23 cellular contexts compared by ENCODE assay signal in the genomic region with DNA sequence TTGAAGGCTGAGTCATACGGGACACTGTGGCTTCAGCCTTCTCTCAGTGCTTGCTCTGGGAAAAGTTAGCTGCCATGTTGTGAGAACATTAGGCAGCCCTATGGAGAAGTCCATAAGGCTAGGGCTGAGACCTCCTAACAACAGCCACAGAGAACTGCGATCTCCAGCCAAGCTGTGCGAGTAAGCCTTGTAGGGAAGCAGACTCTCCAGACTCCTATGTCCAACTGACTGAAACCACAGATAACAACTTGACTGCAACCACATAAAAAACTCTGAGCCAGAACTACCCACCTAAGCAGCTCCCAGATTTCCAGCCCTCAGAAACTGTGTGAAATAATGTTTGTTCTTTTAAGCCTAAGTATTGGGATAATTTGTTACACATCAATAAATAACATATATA. TPM values are rescaled to one million over a fixed set of nuclear protein-coding genes. Genes with fewer than 3 reads are reported as not detected.
DNase-seq lines count a peak whose midpoint lies in the region; ATAC-seq, FAIRE-seq and TF ChIP-seq lines count a peak whose summit lies in the region.
"Had no signal": no experiment of that assay in that cellular context is flagged by ENCODE, and none has a peak within 500 bp of the region (broad histone marks: within the 10 kb centered on the region; RNA-seq: fewer than 3 reads in every experiment).

No MANE protein-coding gene starts in this region.

- in situ Hi-C loops in K562 (cut with MboI) = no loop called here

- no peak overlapping the region for H2AFZ ChIP-seq in K562 (ENCODE audit: low read depth, low read length)
- H2AFZ ChIP-seq: GM23338 had no signal

- H3K4me2 ChIP-seq in K562 (ENCODE audit: insufficient read depth, low read length) = no peak overlapping the region
- H3K4me2 ChIP-seq: GM23338 had no signal

- no peak for TF ChIP-seq POLR2A in K562 (conservative IDR thresholded peaks at IDR 0.05)

- FAIRE-seq in K562 (lab: Jason Lieb, UNC) = peak; percentile 19
- FAIRE-seq: GM12878, RCC 7860 had no signal

- POLR2A ChIA-PET in K562 (lab: Yijun Ruan, JAX) = interaction anchor here (0.9 kb wide), 1 partner anchor 22 kb away, joined by 3 read pairs; no protein-coding TSS in a partner anchor
- POLR2A ChIA-PET in GM10248 (lab: Yijun Ruan, JAX) = no interaction called here

- H3K79me2 ChIP-seq in K562 (ENCODE audit: control insufficient read depth, insufficient read depth, low read length) = no peaks in the 10 kb centered on the region

- TF ChIP-seq CTCF in K562 (IDR thresholded peaks at IDR 0.05 in 2 of 3, conservative IDR thresholded peaks at IDR 0.05 in 1 of 3; ENCODE audit: insufficient read depth in 2 of 3, low read depth in 1 of 3, low read length in 3 of 3) (no peak), GM20000 (IDR thresholded peaks at IDR 0.05; ENCODE audit: extremely low read depth, missing control alignments) (no peak), GM10248 (IDR thresholded peaks at IDR 0.05; ENCODE audit: control extremely low read depth, extremely low read depth, low read depth, missing control alignments) (no peak)

- H3K36me3 Mint-ChIP-seq in activated T-cell treated with anti-CD3 and anti-CD28 coated beads, Interleukin-2, amount 50 U/mL, for 24 hours (ENCODE audit: low read depth) = peaks cover 88% of the 10 kb centered on the region
- H3K36me3 Mint-ChIP-seq in activated T-helper 1 cell treated with anti-CD3 and anti-CD28 coated beads, Interleukin-12 subunit alpha, Interleukin-12 subunit beta, Interleukin-2, Interleukin-4 antibody, amounts not matched to agents 30 ng/mL and 10 ng/mL and 1 ng/mL, durations not matched to agents 14 hours and 24 hours and 36 hours (ENCODE audit: low read depth) = peaks cover 51% of the 10 kb centered on the region

- peak overlapping the region; percentile 11 for H3K27ac Mint-ChIP-seq in activated T-cell treated with anti-CD3 and anti-CD28 coated beads, Interleukin-2, amount 50 U/mL, for 24 hours
- no peak overlapping the region for H3K27ac Mint-ChIP-seq in activated T-helper 1 cell treated with anti-CD3 and anti-CD28 coated beads, Interleukin-12 subunit alpha, Interleukin-12 subunit beta, Interleukin-2, Interleukin-4 antibody, amounts not matched to agents 30 ng/mL and 10 ng/mL and 1 ng/mL, durations not matched to agents 14 hours and 24 hours and 36 hours
- H3K27ac Mint-ChIP-seq: GM23338 had no signal

- no peak overlapping the region for H3K9ac ChIP-seq in K562 (ENCODE audit: insufficient read depth in 1 of 2, low read depth in 2 of 2, low read length in 2 of 2)

- H3K4me3 Mint-ChIP-seq in activated T-cell treated with anti-CD3 and anti-CD28 coated beads, Interleukin-2, amount 50 U/mL, for 24 hours = no peak overlapping the region
- no peak overlapping the region for H3K4me3 Mint-ChIP-seq in activated T-helper 1 cell treated with anti-CD3 and anti-CD28 coated beads, Interleukin-12 subunit alpha, Interleukin-12 subunit beta, Interleukin-2, Interleukin-4 antibody, amounts not matched to agents 30 ng/mL and 10 ng/mL and 1 ng/mL, durations not matched to agents 14 hours and 24 hours and 36 hours
- H3K4me3 Mint-ChIP-seq: CD14-positive monocyte, GM23338 had no signal

- DNase-seq in activated T-cell treated with anti-CD3 and anti-CD28 coated beads, Interleukin-2, amount 50 U/mL, for 24 hours = no peak
- no peak for DNase-seq in activated T-cell treated with anti-CD3 and anti-CD28 coated beads, Interleukin-2, amount 50 U/mL, for 1 hour
- DNase-seq in OCI-M2 (lab: John Stamatoyannopoulos, UW; ENCODE audit: unreplicated experiment) (peak; percentile 4), K562 (ENCODE audit: extremely low read depth in 1 of 4, low spot score in 3 of 4) (peak in 2 of 4 experiments; percentile 7 to 42), myocyte (ENCODE audit: low read depth) (peak; percentile 9), GM20000 (ENCODE audit: low spot score) (no peak), GM10248 (ENCODE audit: extremely low spot score) (no peak)
- DNase-seq in activated T-helper 1 cell treated with anti-CD3 and anti-CD28 coated beads, Interleukin-12 subunit alpha, Interleukin-12 subunit beta, Interleukin-2, Interleukin-4 antibody, amounts not matched to agents 30 ng/mL and 10 ng/mL and 1 ng/mL, durations not matched to agents 14 hours and 24 hours and 36 hours (ENCODE audit: low spot score) = no peak
- DNase-seq: AML-193, DMS 273 treated with DMSO at 0.1 percent for 48 hours, DMS79 treated with DMSO at 0.1 percent for 48 hours, IMR-90, NCI-H1105 treated with DMSO at 0.1 percent for 48 hours, NCI-H2029 treated with DMSO at 0.1 percent for 48 hours, NCI-H345, NCI-H524 treated with DMSO at 0.1 percent for 48 hours, NCI-H82, SJCRH30 had no signal

- peaks cover 12% of the 10 kb centered on the region for H3K9me3 Mint-ChIP-seq in activated T-cell treated with anti-CD3 and anti-CD28 coated beads, Interleukin-2, amount 50 U/mL, for 24 hours
- H3K9me3 Mint-ChIP-seq in activated T-helper 1 cell treated with anti-CD3 and anti-CD28 coated beads, Interleukin-12 subunit alpha, Interleukin-12 subunit beta, Interleukin-2, Interleukin-4 antibody, amounts not matched to agents 30 ng/mL and 10 ng/mL and 1 ng/mL, durations not matched to agents 14 hours and 24 hours and 36 hours = peaks cover 17% of the 10 kb centered on the region

- peak; percentile 77 for ATAC-seq in K562
- ATAC-seq: GM12878, GM23338, HCT116 had no signal

- no peak overlapping the region for H3K4me3 ChIP-seq in K562
- H3K4me3 ChIP-seq: GM12878, GM23338, SJCRH30 had no signal

- H3K9me1 ChIP-seq in K562 (ENCODE audit: control insufficient read depth, insufficient read depth, low read length) = no peaks in the 10 kb centered on the region

- WGBS in K562 (ENCODE audit: insufficient coverage, low coverage, missing lambda C conversion rate) = 21% methylated on average over 3 of the region's 3 CpGs

- H3K27me3 Mint-ChIP-seq in activated T-cell treated with anti-CD3 and anti-CD28 coated beads, Interleukin-2, amount 50 U/mL, for 24 hours = no peaks in the 10 kb centered on the region
- H3K27me3 Mint-ChIP-seq in activated T-helper 1 cell treated with anti-CD3 and anti-CD28 coated beads, Interleukin-12 subunit alpha, Interleukin-12 subunit beta, Interleukin-2, Interleukin-4 antibody, amounts not matched to agents 30 ng/mL and 10 ng/mL and 1 ng/mL, durations not matched to agents 14 hours and 24 hours and 36 hours (ENCODE audit: insufficient read depth) = no peaks in the 10 kb centered on the region

- H3K36me3 ChIP-seq in K562 (ENCODE audit: control insufficient read depth, insufficient read depth, low read length) = peaks cover 13% of the 10 kb centered on the region; the same call in 2 of the 3 replicates
- H3K36me3 ChIP-seq: SJCRH30 had no signal

- peak overlapping the region; percentile 32; the same call in 1 of the 3 replicates for H3K27ac ChIP-seq in K562 (ENCODE audit: extremely low read depth, low read depth, low read length)
- H3K27ac ChIP-seq: SJCRH30 had no signal

- no TSS peak for BruUV-seq in K562 (replicated peaks; lab: Mats Ljungman, UMichigan)

- TF ChIP-seq EP300 in K562 (IDR thresholded peaks at IDR 0.05; ENCODE audit: low read length) = no peak

- H3K4me1 ChIP-seq in K562 (replicated peaks in 1 of 2; ENCODE audit: control insufficient read depth in 2 of 2, insufficient read depth in 2 of 2, low read length in 2 of 2) = peaks cover 0 to 3% of the 10 kb centered on the region in 2 experiments; a peak in 1 of 5 replicates
- H3K4me1 ChIP-seq: SJCRH30 had no signal

- H3K9me3 ChIP-seq in K562 (replicated peaks; ENCODE audit: control insufficient read depth, insufficient read depth, low read depth, low read length) = no peaks in the 10 kb centered on the region
- H3K9me3 ChIP-seq: SJCRH30 had no signal

- intact Hi-C loops in K562 (cut with micrococcal nuclease) = no loop called here
- intact Hi-C loops in activated T-helper 1 cell treated with anti-CD3 and anti-CD28 coated beads, Interleukin-12 subunit alpha, Interleukin-12 subunit beta, Interleukin-2, Interleukin-4 antibody, amounts not matched to agents 30 ng/mL and 10 ng/mL and 1 ng/mL, durations not matched to agents 14 hours and 24 hours and 36 hours (cut with micrococcal nuclease) = no loop called here

- H3K4me1 Mint-ChIP-seq in activated T-cell treated with anti-CD3 and anti-CD28 coated beads, Interleukin-2, amount 50 U/mL, for 24 hours (ENCODE audit: low read depth) = peaks cover 12% of the 10 kb centered on the region
- peaks cover 6% of the 10 kb centered on the region for H3K4me1 Mint-ChIP-seq in activated T-helper 1 cell treated with anti-CD3 and anti-CD28 coated beads, Interleukin-12 subunit alpha, Interleukin-12 subunit beta, Interleukin-2, Interleukin-4 antibody, amounts not matched to agents 30 ng/mL and 10 ng/mL and 1 ng/mL, durations not matched to agents 14 hours and 24 hours and 36 hours (ENCODE audit: low read depth)
- H3K4me1 Mint-ChIP-seq: CD14-positive monocyte, GM23338 had no signal

- H3K27me3 ChIP-seq in K562 (ENCODE audit: control insufficient read depth in 2 of 2, insufficient read depth in 2 of 2, low read length in 2 of 2) = no peaks in the 10 kb centered on the region
- H3K27me3 ChIP-seq: SJCRH30 had no signal

- no peaks in the 10 kb centered on the region for H4K20me1 ChIP-seq in K562 (replicated peaks; ENCODE audit: control insufficient read depth, insufficient read depth, low read length)

- CTCF ChIA-PET in K562 (lab: Yijun Ruan, JAX; ENCODE audit: low intra/inter-chr PET ratio) = no interaction called here
- CTCF ChIA-PET in GM10248 (lab: Yijun Ruan, JAX) = interaction anchor here (0.9 kb wide), 1 partner anchor 19 kb away, joined by 3 read pairs; no protein-coding TSS in a partner anchor

- TF ChIP-seq RAD21 in K562 (CRISPR knock-in tag; conservative IDR thresholded peaks at IDR 0.05 in 1 of 2, IDR thresholded peaks at IDR 0.05 in 1 of 2) = no peak

RNA-seq across cellular contexts. Expression of a gene that starts 40.7 kb away (rescaled TPM):
- total RNA-seq in K562 (2011; cell fraction: chromatin; rRNA removed; ENCODE audit: low replicate concordance) = 20.0 and 40.2 TPM in 2 replicates
- 6.7 and 7.8 TPM in 2 replicates for total RNA-seq in K562 (2011; cell fraction: nucleolus; rRNA removed)
- total RNA-seq in K562 (2011; cell fraction: nucleoplasm; rRNA removed) = 14.8 and 16.4 TPM in 2 replicates
- 6.0 and 7.3 TPM in 2 replicates for total RNA-seq in K562 (2014; rRNA removed)
- total RNA-seq in K562 (2014; rRNA removed; fragmentation: Illumina TruSeq; extraction: Trizol) = 10.3 and 12.8 TPM in 2 replicates
- total RNA-seq in K562 (2015; rRNA removed; fragmentation: Illumina TruSeq; extraction: Trizol) = 11.7 and 12.7 TPM in 2 replicates
- total RNA-seq in K562 (2021) = 10.0 and 10.9 TPM in 2 replicates
- polyA plus RNA-seq in K562 (2011; rRNA removed) = 10.0 and 15.5 TPM in 2 replicates
- 7.7 and 9.7 TPM in 2 replicates for polyA plus RNA-seq in K562 (2011; cell fraction: cytosol; rRNA removed)
- 6.4 and 10.3 TPM in 2 replicates for polyA plus RNA-seq in K562 (2011; cell fraction: nucleus; rRNA removed)
- 7.0 and 19.0 TPM in 2 replicates for polyA plus RNA-seq in K562 (2012)
- polyA plus RNA-seq in K562 (2014; fragmentation: Illumina TruSeq; extraction: Trizol) = 7.1 TPM in 2 replicates
- 1 to 10 TPM; 1.5 to 2.0 TPM for polyA plus RNA-seq in K562 (2014; fragmentation: Nextera tagmentation; extraction: Ambion mirVana)
- polyA plus RNA-seq in K562 (2014; rRNA removed) = 4.4 and 5.2 TPM in 2 replicates
- 14.8 and 23.4 TPM in 2 replicates for polyA minus RNA-seq in K562 (2011; rRNA and poly(A)+ RNA removed)
- polyA minus RNA-seq in K562 (2011; cell fraction: cytosol; rRNA and poly(A)+ RNA removed) = 6.7 and 10.7 TPM in 2 replicates
- 4.4 and 6.7 TPM in 2 replicates for polyA minus RNA-seq in K562 (2011; cell fraction: nucleus; rRNA and poly(A)+ RNA removed)
- total RNA-seq in myocyte = 12.6 and 15.4 TPM in 2 replicates
- polyA plus RNA-seq in myocyte (2012) = 6.7 TPM
- 23.6 and 26.2 TPM in 2 replicates for total RNA-seq in activated T-helper 1 cell treated with anti-CD3 and anti-CD28 coated beads, Interleukin-12 subunit alpha, Interleukin-12 subunit beta, Interleukin-2, Interleukin-4 antibody, amounts not matched to agents 30 ng/mL and 10 ng/mL and 1 ng/mL, durations not matched to agents 14 hours and 24 hours and 36 hours

RNA-seq across cellular contexts. Expression of a gene that starts 55.1 kb away (rescaled TPM):
- total RNA-seq in K562 (2011; cell fraction: chromatin; rRNA removed; ENCODE audit: low replicate concordance) = 45.0 and 68.9 TPM in 2 replicates
- 61.5 and 90.7 TPM in 2 replicates for total RNA-seq in K562 (2011; cell fraction: nucleolus; rRNA removed)
- 64.5 and 107 TPM in 2 replicates for total RNA-seq in K562 (2011; cell fraction: nucleoplasm; rRNA removed)
- 41.1 and 59.1 TPM in 2 replicates for total RNA-seq in K562 (2014; rRNA removed)
- 83.8 and 93.5 TPM in 2 replicates for total RNA-seq in K562 (2014; rRNA removed; fragmentation: Illumina TruSeq; extraction: Trizol)
- 72.2 and 72.4 TPM in 2 replicates for total RNA-seq in K562 (2015; rRNA removed; fragmentation: Illumina TruSeq; extraction: Trizol)
- 65.1 and 70.4 TPM in 2 replicates for total RNA-seq in K562 (2021)
- 151 and 172 TPM in 2 replicates for polyA plus RNA-seq in K562 (2011; rRNA removed)
- 115 and 117 TPM in 2 replicates for polyA plus RNA-seq in K562 (2011; cell fraction: cytosol; rRNA removed)
- 84.7 TPM in 2 replicates for polyA plus RNA-seq in K562 (2011; cell fraction: nucleus; rRNA removed)
- 87.8 and 109 TPM in 2 replicates for polyA plus RNA-seq in K562 (2012)
- polyA plus RNA-seq in K562 (2014; fragmentation: Illumina TruSeq; extraction: Trizol) = 114 and 142 TPM in 2 replicates
- polyA plus RNA-seq in K562 (2014; fragmentation: Nextera tagmentation; extraction: Ambion mirVana) = 100 to 1,000 TPM; 226 to 273 TPM
- 82.0 and 95.2 TPM in 2 replicates for polyA plus RNA-seq in K562 (2014; rRNA removed)
- polyA minus RNA-seq in K562 (2011; rRNA and poly(A)+ RNA removed) = 98.6 and 98.8 TPM in 2 replicates
- polyA minus RNA-seq in K562 (2011; cell fraction: cytosol; rRNA and poly(A)+ RNA removed) = 39.0 and 55.6 TPM in 2 replicates
- 47.4 and 61.6 TPM in 2 replicates for polyA minus RNA-seq in K562 (2011; cell fraction: nucleus; rRNA and poly(A)+ RNA removed)
- 212 and 287 TPM in 2 replicates for total RNA-seq in myocyte
- polyA plus RNA-seq in myocyte (2012) = 342 TPM
- total RNA-seq in activated T-helper 1 cell treated with anti-CD3 and anti-CD28 coated beads, Interleukin-12 subunit alpha, Interleukin-12 subunit beta, Interleukin-2, Interleukin-4 antibody, amounts not matched to agents 30 ng/mL and 10 ng/mL and 1 ng/mL, durations not matched to agents 14 hours and 24 hours and 36 hours = 93.2 and 97.0 TPM in 2 replicates

Comparison
In these comparisons a context has a peak if more than half of its experiments do, and no peak if none do; other contexts are left out.
1. DNase-seq: peak in OCI-M2 (single experiment) and myocyte (single experiment); none in activated T-cell treated with anti-CD3 and anti-CD28 coated beads, Interleukin-2, amount 50 U/mL, for 24 hours (single experiment), activated T-cell treated with anti-CD3 and anti-CD28 coated beads, Interleukin-2, amount 50 U/mL, for 1 hour (single experiment), activated T-helper 1 cell treated with anti-CD3 and anti-CD28 coated beads, Interleukin-12 subunit alpha, Interleukin-12 subunit beta, Interleukin-2, Interleukin-4 antibody, amounts not matched to agents 30 ng/mL and 10 ng/mL and 1 ng/mL, durations not matched to agents 14 hours and 24 hours and 36 hours (single experiment), GM20000 (single experiment) and GM10248 (single experiment).